ENCODE assay signal across 1 cellular context in genomic region chr5:133025804-133026663, GRCh38.
A peak's percentile ranks its signal among the peaks of the same experiment; 100 is the strongest.
TF ChIP-seq lines count a peak whose summit lies in the region.

TSS of gene ZCCHC10 (minus strand) at chr5:133026549. CDS start at chr5:133026537, 12 bp downstream.

TF ChIP-seq in HepG2, 621 proteins besides CTCF, POLR2A, EP300 and RAD21 (continued from another document and continues in another):
- TF ChIP-seq, protein P1, sequence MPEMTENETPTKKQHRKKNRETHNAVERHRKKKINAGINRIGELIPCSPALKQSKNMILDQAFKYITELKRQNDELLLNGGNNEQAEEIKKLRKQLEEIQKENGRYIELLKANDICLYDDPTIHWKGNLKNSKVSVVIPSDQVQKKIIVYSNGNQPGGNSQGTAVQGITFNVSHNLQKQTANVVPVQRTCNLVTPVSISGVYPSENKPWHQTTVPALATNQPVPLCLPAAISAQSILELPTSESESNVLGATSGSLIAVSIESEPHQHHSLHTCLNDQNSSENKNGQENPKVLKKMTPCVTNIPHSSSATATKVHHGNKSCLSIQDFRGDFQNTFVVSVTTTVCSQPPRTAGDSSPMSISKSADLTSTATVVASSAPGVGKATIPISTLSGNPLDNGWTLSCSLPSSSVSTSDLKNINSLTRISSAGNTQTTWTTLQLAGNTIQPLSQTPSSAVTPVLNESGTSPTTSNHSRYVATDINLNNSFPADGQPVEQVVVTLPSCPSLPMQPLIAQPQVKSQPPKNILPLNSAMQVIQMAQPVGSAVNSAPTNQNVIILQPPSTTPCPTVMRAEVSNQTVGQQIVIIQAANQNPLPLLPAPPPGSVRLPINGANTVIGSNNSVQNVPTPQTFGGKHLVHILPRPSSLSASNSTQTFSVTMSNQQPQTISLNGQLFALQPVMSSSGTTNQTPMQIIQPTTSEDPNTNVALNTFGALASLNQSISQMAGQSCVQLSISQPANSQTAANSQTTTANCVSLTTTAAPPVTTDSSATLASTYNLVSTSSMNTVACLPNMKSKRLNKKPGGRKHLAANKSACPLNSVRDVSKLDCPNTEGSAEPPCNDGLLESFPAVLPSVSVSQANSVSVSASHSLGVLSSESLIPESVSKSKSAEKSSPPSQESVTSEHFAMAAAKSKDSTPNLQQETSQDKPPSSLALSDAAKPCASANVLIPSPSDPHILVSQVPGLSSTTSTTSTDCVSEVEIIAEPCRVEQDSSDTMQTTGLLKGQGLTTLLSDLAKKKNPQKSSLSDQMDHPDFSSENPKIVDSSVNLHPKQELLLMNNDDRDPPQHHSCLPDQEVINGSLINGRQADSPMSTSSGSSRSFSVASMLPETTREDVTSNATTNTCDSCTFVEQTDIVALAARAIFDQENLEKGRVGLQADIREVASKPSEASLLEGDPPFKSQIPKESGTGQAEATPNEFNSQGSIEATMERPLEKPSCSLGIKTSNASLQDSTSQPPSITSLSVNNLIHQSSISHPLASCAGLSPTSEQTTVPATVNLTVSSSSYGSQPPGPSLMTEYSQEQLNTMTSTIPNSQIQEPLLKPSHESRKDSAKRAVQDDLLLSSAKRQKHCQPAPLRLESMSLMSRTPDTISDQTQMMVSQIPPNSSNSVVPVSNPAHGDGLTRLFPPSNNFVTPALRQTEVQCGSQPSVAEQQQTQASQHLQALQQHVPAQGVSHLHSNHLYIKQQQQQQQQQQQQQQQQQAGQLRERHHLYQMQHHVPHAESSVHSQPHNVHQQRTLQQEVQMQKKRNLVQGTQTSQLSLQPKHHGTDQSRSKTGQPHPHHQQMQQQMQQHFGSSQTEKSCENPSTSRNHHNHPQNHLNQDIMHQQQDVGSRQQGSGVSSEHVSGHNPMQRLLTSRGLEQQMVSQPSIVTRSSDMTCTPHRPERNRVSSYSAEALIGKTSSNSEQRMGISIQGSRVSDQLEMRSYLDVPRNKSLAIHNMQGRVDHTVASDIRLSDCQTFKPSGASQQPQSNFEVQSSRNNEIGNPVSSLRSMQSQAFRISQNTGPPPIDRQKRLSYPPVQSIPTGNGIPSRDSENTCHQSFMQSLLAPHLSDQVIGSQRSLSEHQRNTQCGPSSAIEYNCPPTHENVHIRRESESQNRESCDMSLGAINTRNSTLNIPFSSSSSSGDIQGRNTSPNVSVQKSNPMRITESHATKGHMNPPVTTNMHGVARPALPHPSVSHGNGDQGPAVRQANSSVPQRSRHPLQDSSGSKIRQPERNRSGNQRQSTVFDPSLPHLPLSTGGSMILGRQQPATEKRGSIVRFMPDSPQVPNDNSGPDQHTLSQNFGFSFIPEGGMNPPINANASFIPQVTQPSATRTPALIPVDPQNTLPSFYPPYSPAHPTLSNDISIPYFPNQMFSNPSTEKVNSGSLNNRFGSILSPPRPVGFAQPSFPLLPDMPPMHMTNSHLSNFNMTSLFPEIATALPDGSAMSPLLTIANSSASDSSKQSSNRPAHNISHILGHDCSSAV (CRISPR knock-in tag; IDR thresholded peaks at IDR 0.05; ENCODE audit: borderline replicate concordance) = 0 out of 2 replicates have a peak, but pooled peaks have one; percentile 40
- TF ChIP-seq ZNF569 (CRISPR knock-in tag; IDR thresholded peaks at IDR 0.05; ENCODE audit: borderline replicate concordance) = no peak
- TF ChIP-seq ZNF343 (CRISPR knock-in tag; IDR thresholded peaks at IDR 0.05) = no peak
- 0 out of 2 replicates have a peak, but pooled peaks have one; percentile 22 for TF ChIP-seq ZNF761 (CRISPR knock-in tag; conservative IDR thresholded peaks at IDR 0.05)
- TF ChIP-seq DRAP1 (CRISPR knock-in tag; IDR thresholded peaks at IDR 0.05) = peak; percentile 94
- TF ChIP-seq KAT8 (CRISPR knock-in tag; IDR thresholded peaks at IDR 0.05) = peak; percentile 92
- 0 out of 2 replicates have a peak, but pooled peaks have one; percentile 2 for TF ChIP-seq ELF3 (CRISPR knock-in tag; IDR thresholded peaks at IDR 0.05)
- no peak for TF ChIP-seq ZBTB33 (CRISPR knock-in tag; IDR thresholded peaks at IDR 0.05)
- TF ChIP-seq ZFP41 (CRISPR knock-in tag; IDR thresholded peaks at IDR 0.05; ENCODE audit: borderline replicate concordance) = no peak
- TF ChIP-seq ZNF407 (CRISPR knock-in tag; IDR thresholded peaks at IDR 0.05; ENCODE audit: not compliant biosample characterization) = no peak
- TF ChIP-seq TFDP1 (CRISPR knock-in tag; IDR thresholded peaks at IDR 0.05; ENCODE audit: borderline replicate concordance) = no peak
- no peak for TF ChIP-seq ZNF839 (CRISPR knock-in tag; IDR thresholded peaks at IDR 0.05; ENCODE audit: borderline replicate concordance)
- TF ChIP-seq SPEN (CRISPR knock-in tag; IDR thresholded peaks at IDR 0.05; ENCODE audit: low read depth) = peak; percentile 50; the same call in 1 of the 2 replicates
- TF ChIP-seq ZNF512 (CRISPR knock-in tag; IDR thresholded peaks at IDR 0.05) = no peak
- TF ChIP-seq ZNF550 (CRISPR knock-in tag; IDR thresholded peaks at IDR 0.05; ENCODE audit: borderline replicate concordance) = no peak
- no peak for TF ChIP-seq ZNF652 (CRISPR knock-in tag; IDR thresholded peaks at IDR 0.05; ENCODE audit: borderline replicate concordance, low read depth)
- TF ChIP-seq MAX (IDR thresholded peaks at IDR 0.05) = no peak; the same call in 1 of the 2 replicates
- TF ChIP-seq SIX1 (CRISPR knock-in tag; IDR thresholded peaks at IDR 0.05; ENCODE audit: borderline replicate concordance) = no peak
- TF ChIP-seq ZNF543 (CRISPR knock-in tag; IDR thresholded peaks at IDR 0.05) = peak; percentile 27; the same call in 1 of the 2 replicates
- TF ChIP-seq HOXA5 (CRISPR knock-in tag; IDR thresholded peaks at IDR 0.05) = 0 out of 2 replicates have a peak, but pooled peaks have one; percentile 68
- no peak for TF ChIP-seq MATR3 (CRISPR knock-in tag; IDR thresholded peaks at IDR 0.05)
- TF ChIP-seq EHMT2 (IDR thresholded peaks at IDR 0.05; ENCODE audit: borderline replicate concordance, low read depth, low read length) = no peak
- no peak for TF ChIP-seq ZNF552 (CRISPR knock-in tag; IDR thresholded peaks at IDR 0.05; ENCODE audit: borderline replicate concordance)
- no peak for TF ChIP-seq ZNF44 (CRISPR knock-in tag; IDR thresholded peaks at IDR 0.05)
- no peak for TF ChIP-seq PCBP1 (IDR thresholded peaks at IDR 0.05; ENCODE audit: borderline replicate concordance, low read depth, low read length)
- TF ChIP-seq ZSCAN9 (CRISPR knock-in tag; IDR thresholded peaks at IDR 0.05; ENCODE audit: borderline replicate concordance) = no peak
- TF ChIP-seq CCAR2 (optimal IDR thresholded peaks at IDR 0.05; ENCODE audit: low read depth, low read length) = no peak
- TF ChIP-seq ZNF878 (CRISPR knock-in tag; IDR thresholded peaks at IDR 0.05) = no peak
- no peak for TF ChIP-seq ELK4 (CRISPR knock-in tag; IDR thresholded peaks at IDR 0.05; ENCODE audit: borderline replicate concordance)
- no peak for TF ChIP-seq RFX1 (IDR thresholded peaks at IDR 0.05)
- TF ChIP-seq KLF11 (CRISPR knock-in tag; IDR thresholded peaks at IDR 0.05) = no peak
- TF ChIP-seq TAF1 (CRISPR knock-in tag; IDR thresholded peaks at IDR 0.05) = peak; percentile 83
- no peak for TF ChIP-seq ZFP36L2 (CRISPR knock-in tag; IDR thresholded peaks at IDR 0.05)
- TF ChIP-seq FOXM1 (CRISPR knock-in tag; IDR thresholded peaks at IDR 0.05) = no peak
- no peak for TF ChIP-seq HNRNPK (IDR thresholded peaks at IDR 0.05; ENCODE audit: low read depth, low read length, poor library complexity, severe bottlenecking)
- TF ChIP-seq ZNF33B (CRISPR knock-in tag; IDR thresholded peaks at IDR 0.05) = no peak
- TF ChIP-seq DNMT3B (CRISPR knock-in tag; conservative IDR thresholded peaks at IDR 0.05) = no peak
